ENCODE assay signal across 26 cellular contexts in the genomic region with DNA sequence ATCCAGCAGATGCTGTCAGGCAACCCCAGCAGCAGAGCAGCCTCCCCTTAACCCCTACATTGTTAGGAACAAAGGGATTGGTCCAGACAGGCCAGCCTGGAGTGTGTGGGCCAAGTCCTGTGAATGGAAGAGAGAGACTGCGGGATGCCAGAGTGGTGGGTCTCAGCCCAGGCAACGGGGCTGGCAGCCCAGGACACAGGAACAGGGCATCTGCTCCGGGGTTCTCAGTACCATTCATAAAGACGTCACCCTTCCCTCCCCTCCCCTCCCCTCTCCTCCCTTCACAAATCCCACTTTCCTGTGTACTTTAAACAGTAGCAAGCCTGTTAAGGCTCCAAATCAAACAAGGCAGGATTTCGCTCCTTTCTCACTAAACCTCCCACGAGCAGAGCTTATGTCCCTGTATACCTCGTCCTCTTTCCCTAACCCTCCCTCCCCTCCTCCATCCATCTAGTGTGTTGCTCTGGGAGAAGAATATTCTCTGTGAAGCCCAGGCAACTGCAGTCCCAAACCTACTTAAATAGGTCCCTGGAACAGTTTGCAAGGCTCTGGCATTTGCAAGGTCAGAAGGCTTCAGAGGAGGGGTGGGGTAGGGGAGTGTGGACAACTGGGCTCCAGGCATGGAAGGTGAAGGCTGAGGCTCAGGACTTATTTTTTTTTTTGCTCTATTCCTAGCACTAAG. TPM values are rescaled to one million over a fixed set of nuclear protein-coding genes. Genes with fewer than 3 reads are reported as not detected.
"Had no signal": no experiment of that assay in that cellular context is flagged by ENCODE, and none has a peak within 500 bp of the region (broad histone marks: within the 10 kb centered on the region; RNA-seq: fewer than 3 reads in every experiment).

No MANE protein-coding gene starts in this region.

- H3K9me3 Mint-ChIP-seq: activated naive CD4-positive, alpha-beta T cell treated with anti-CD3 and anti-CD28 coated beads for 36 hours; activated naive CD8-positive, alpha-beta T cell treated with anti-CD3 and anti-CD28 coated beads, Interleukin-2, amount 10 ng/mL, durations not matched to agents 7 days and 5 days; activated T-cell treated with anti-CD3 and anti-CD28 coated beads, Interleukin-2, amount 50 U/mL, for 24 hours; activated T-helper 2 cell treated with anti-CD3 and anti-CD28 coated beads, Interferon-gamma antibody, Interleukin-2, Interleukin-4, amounts not matched to agents 10 μg/mL and 5 μg/mL and 100 μg/mL, durations not matched to agents 14 hours and 24 hours and 36 hours; effector memory CD8-positive, alpha-beta T cell; naive thymus-derived CD4-positive, alpha-beta T cell; neural crest cell; stimulated activated memory B cell treated with anti-CD40 and anti-IgM and Interleukin-4, amounts not matched to agents 10 μg/mL and 1 μg/mL and 100 μg/mL, for 72 hours had no signal

- H3K27ac Mint-ChIP-seq: activated naive CD4-positive, alpha-beta T cell treated with anti-CD3 and anti-CD28 coated beads for 36 hours; activated naive CD8-positive, alpha-beta T cell treated with anti-CD3 and anti-CD28 coated beads, Interleukin-2, amount 10 ng/mL, durations not matched to agents 7 days and 5 days; activated T-cell treated with anti-CD3 and anti-CD28 coated beads, Interleukin-2, amount 50 U/mL, for 24 hours; activated T-helper 2 cell treated with anti-CD3 and anti-CD28 coated beads, Interferon-gamma antibody, Interleukin-2, Interleukin-4, amounts not matched to agents 10 μg/mL and 5 μg/mL and 100 μg/mL, durations not matched to agents 14 hours and 24 hours and 36 hours; effector memory CD8-positive, alpha-beta T cell; naive thymus-derived CD4-positive, alpha-beta T cell; stimulated activated memory B cell treated with anti-CD40 and anti-IgM and Interleukin-4, amounts not matched to agents 10 μg/mL and 1 μg/mL and 100 μg/mL, for 72 hours had no signal

- H3K27me3 ChIP-seq: esophagus muscularis mucosa, sigmoid colon, testis, upper lobe of left lung had no signal

- H3K4me3 Mint-ChIP-seq: activated naive CD4-positive, alpha-beta T cell treated with anti-CD3 and anti-CD28 coated beads for 36 hours; activated naive CD8-positive, alpha-beta T cell treated with anti-CD3 and anti-CD28 coated beads, Interleukin-2, amount 10 ng/mL, durations not matched to agents 7 days and 5 days; activated T-cell treated with anti-CD3 and anti-CD28 coated beads, Interleukin-2, amount 50 U/mL, for 24 hours; effector memory CD8-positive, alpha-beta T cell; naive thymus-derived CD4-positive, alpha-beta T cell; stimulated activated memory B cell treated with anti-CD40 and anti-IgM and Interleukin-4, amounts not matched to agents 10 μg/mL and 1 μg/mL and 100 μg/mL, for 72 hours had no signal

- DNase-seq: activated CD4-positive, alpha-beta T cell treated with anti-CD3 and anti-CD28 coated beads for 1 hour; activated CD4-positive, alpha-beta T cell treated with anti-CD3 and anti-CD28 coated beads, Interleukin-2, amount 50 U/mL, for 1 hour; activated CD8-positive, alpha-beta memory T cell treated with anti-CD3 and anti-CD28 coated beads for 24 hours; activated CD8-positive, alpha-beta memory T cell treated with anti-CD3 and anti-CD28 coated beads, Interleukin-2, amount 50 U/mL, for 4 hours; activated naive CD4-positive, alpha-beta T cell treated with anti-CD3 and anti-CD28 coated beads for 36 hours; activated naive CD8-positive, alpha-beta T cell treated with anti-CD3 and anti-CD28 coated beads, Interleukin-2, amount 10 ng/mL, durations not matched to agents 7 days and 5 days; activated T-cell treated with anti-CD3 and anti-CD28 coated beads, Interleukin-2, amount 50 U/mL, for 24 hours; amniotic stem cell; dermis blood vessel endothelial cell; effector memory CD8-positive, alpha-beta T cell; left cardiac atrium; naive thymus-derived CD4-positive, alpha-beta T cell; sigmoid colon; stimulated activated CD4-positive, alpha-beta T cell treated with anti-CD3 and anti-CD28 coated beads, Interleukin-15, amount 100 ng/mL, for 24 hours; stomach; T-helper 1 cell; testis; upper lobe of left lung; WERI-Rb-1 had no signal

- ATAC-seq: effector memory CD8-positive, alpha-beta T cell; left cardiac atrium; naive thymus-derived CD4-positive, alpha-beta T cell; stimulated activated memory B cell treated with anti-CD40 and anti-IgM and Interleukin-4, amounts not matched to agents 10 μg/mL and 1 μg/mL and 100 μg/mL, for 72 hours had no signal

- H3K4me2 ChIP-seq: smooth muscle cell had no signal

- H3K4me3 ChIP-seq: esophagus muscularis mucosa, sigmoid colon, smooth muscle cell, stomach, testis, upper lobe of left lung had no signal

- H3K36me3 Mint-ChIP-seq: activated naive CD8-positive, alpha-beta T cell treated with anti-CD3 and anti-CD28 coated beads, Interleukin-2, amount 10 ng/mL, durations not matched to agents 7 days and 5 days; naive thymus-derived CD4-positive, alpha-beta T cell; stimulated activated memory B cell treated with anti-CD40 and anti-IgM and Interleukin-4, amounts not matched to agents 10 μg/mL and 1 μg/mL and 100 μg/mL, for 72 hours had no signal

- H3K27ac ChIP-seq: esophagus muscularis mucosa, sigmoid colon, stomach, testis, upper lobe of left lung, WERI-Rb-1 had no signal

- FAIRE-seq: frontal cortex, TTC549 had no signal

- H3K9me3 ChIP-seq: esophagus muscularis mucosa, sigmoid colon, stomach, testis, upper lobe of left lung had no signal

- H3K36me3 ChIP-seq: esophagus muscularis mucosa, sigmoid colon, stomach, upper lobe of left lung, WERI-Rb-1 had no signal

RNA-seq across cellular contexts. Expression of gene PLXNA2, which starts 4.2 kb away (rescaled TPM):
- polyA plus RNA-seq: naive thymus-derived CD4-positive, alpha-beta T cell had no signal
